ENCODE assay signal across 14 cellular contexts in genomic region chr12:111715242-111715641, GRCh38. TPM values are rescaled to one million over a fixed set of nuclear protein-coding genes. Genes with fewer than 3 reads are reported as not detected.
DNase-seq lines count a peak whose midpoint lies in the region; ATAC-seq and TF ChIP-seq lines count a peak whose summit lies in the region.
"Had no signal": no experiment of that assay in that cellular context is flagged by ENCODE, and none has a peak within 500 bp of the region (broad histone marks: within the 10 kb centered on the region; RNA-seq: fewer than 3 reads in every experiment).

No MANE protein-coding gene starts in this region.

- H3K23ac ChIP-seq in mesendoderm (ENCODE audit: low read length) = no peak overlapping the region

- H3K79me2 ChIP-seq in GM23248 (ENCODE audit: insufficient read depth) = no peaks in the 10 kb centered on the region
- H3K79me2 ChIP-seq in mesendoderm (ENCODE audit: control insufficient read depth, insufficient read depth, low read length) = no peaks in the 10 kb centered on the region

- H3K27me3 ChIP-seq in GM23248 (replicated peaks; ENCODE audit: insufficient read depth) (no peaks in the 10 kb centered on the region), endodermal cell (ENCODE audit: control insufficient read depth, insufficient read depth, low read length, poor library complexity, severe bottlenecking) (no peaks in the 10 kb centered on the region), mesendoderm (ENCODE audit: insufficient read depth, low read length, poor library complexity) (no peaks in the 10 kb centered on the region)
- H3K27me3 ChIP-seq in CD4-positive, alpha-beta T cell (ENCODE audit: control insufficient read depth, insufficient read depth, low read length) = no peaks in the 10 kb centered on the region
- H3K27me3 ChIP-seq: BLaER1 treated with 17β-estradiol and CSF1 and Interleukin-3, amounts not matched to agents 10 nM and 100 nM had no signal

- no peak overlapping the region for H3K18ac ChIP-seq in mesendoderm (ENCODE audit: low read length)

- 89 to 92% methylated on average over 3 of the region's 3 CpGs for WGBS in GM23248 (ENCODE audit: low coverage in 1 of 2, low lambda C conversion rate in 2 of 2, missing lambda C conversion rate in 2 of 2), 2 experiments
- WGBS in endodermal cell (ENCODE audit: insufficient coverage in 1 of 2, insufficient read length in 1 of 2), 2 experiments = 76 to 94% methylated on average over 3 of the region's 3 CpGs
- no CpG with 5 or more reads among the region's 3 CpGs for WGBS in mesendoderm (ENCODE audit: extremely low coverage, insufficient coverage, low lambda C conversion rate)

- no peaks in the 10 kb centered on the region for H3K9me3 Mint-ChIP-seq in endodermal cell
- no peaks in the 10 kb centered on the region for H3K9me3 Mint-ChIP-seq in progenitor cell of endocrine pancreas (ENCODE audit: low read depth)
- no peaks in the 10 kb centered on the region for H3K9me3 Mint-ChIP-seq in CD4-positive, alpha-beta T cell
- H3K9me3 Mint-ChIP-seq: IgD-negative memory B cell had no signal

- peaks cover 63% of the 10 kb centered on the region for H3K36me3 Mint-ChIP-seq in endodermal cell (ENCODE audit: low read depth)
- H3K36me3 Mint-ChIP-seq in progenitor cell of endocrine pancreas (ENCODE audit: insufficient read depth) = peaks cover 12% of the 10 kb centered on the region
- H3K36me3 Mint-ChIP-seq in CD4-positive, alpha-beta T cell (ENCODE audit: low read depth) = peaks cover 68% of the 10 kb centered on the region

- H3K4me3 ChIP-seq in GM23248 = no peak overlapping the region
- no peak overlapping the region for H3K4me3 ChIP-seq in endodermal cell (ENCODE audit: low read length)
- H3K4me3 ChIP-seq in mesendoderm (ENCODE audit: low read length) = no peak overlapping the region
- H3K4me3 ChIP-seq: BLaER1 treated with 17β-estradiol and CSF1 and Interleukin-3, amounts not matched to agents 10 nM and 100 nM had no signal

- H3K4me1 ChIP-seq in GM23248 (ENCODE audit: insufficient read depth) (no peaks in the 10 kb centered on the region), endodermal cell (ENCODE audit: control insufficient read depth, insufficient read depth, low read length) (no peaks in the 10 kb centered on the region), mesendoderm (ENCODE audit: control insufficient read depth, low read depth, low read length) (no peaks in the 10 kb centered on the region)
- H3K4me1 ChIP-seq: BLaER1 treated with 17β-estradiol and CSF1 and Interleukin-3, amounts not matched to agents 10 nM and 100 nM had no signal

- H2BK5ac ChIP-seq in mesendoderm (ENCODE audit: low read length) = no peak overlapping the region

- H3K27ac ChIP-seq in GM23248 (no peak overlapping the region), endodermal cell (ENCODE audit: low read depth, low read length) (peak overlapping the region; percentile 70), mesendoderm (ENCODE audit: low read depth, low read length) (no peak overlapping the region)
- no peak overlapping the region for H3K27ac ChIP-seq in CD4-positive, alpha-beta T cell (ENCODE audit: low read depth, low read length)
- H3K27ac ChIP-seq: BLaER1 treated with 17β-estradiol and CSF1 and Interleukin-3, amounts not matched to agents 10 nM and 100 nM had no signal

- no peaks in the 10 kb centered on the region for H3K9me2 ChIP-seq in GM23248 (ENCODE audit: insufficient read depth)

- H2AFZ ChIP-seq in GM23248 = no peak overlapping the region

- intact Hi-C loops in CD4-positive, alpha-beta T cell (cut with DNase I, micrococcal nuclease) = no loop called here

- H3F3A ChIP-seq in GM23248 (ENCODE audit: insufficient read depth) = no peaks in the 10 kb centered on the region

- DNase-seq in GM23248 (peak; percentile 2), NCI-H2081 (lab: John Stamatoyannopoulos, UW) (peak; percentile 90 to 97), endodermal cell (no peak), progenitor cell of endocrine pancreas (ENCODE audit: low spot score, unreplicated experiment) (no peak), GM19238 (ENCODE audit: insufficient read length, low spot score) (no peak), mesendoderm (no peak)
- DNase-seq in CD4-positive, alpha-beta T cell = no peak
- DNase-seq: activated naive CD4-positive, alpha-beta T cell; naive thymus-derived CD4-positive, alpha-beta T cell; NCI-H1694; stimulated activated naive CD8-positive, alpha-beta T cell treated with anti-CD3 and anti-CD28 coated beads, Interleukin-15, Interleukin-2, amounts not matched to agents 100 U/mL and 50 U/mL, for 24 hours had no signal

- H2BK120ac ChIP-seq in mesendoderm (ENCODE audit: low read depth, low read length) = no peak overlapping the region

- H3K4me3 Mint-ChIP-seq in endodermal cell (no peak overlapping the region), progenitor cell of endocrine pancreas (ENCODE audit: low read depth) (no peak overlapping the region)
- no peak overlapping the region for H3K4me3 Mint-ChIP-seq in CD4-positive, alpha-beta T cell
- H3K4me3 Mint-ChIP-seq: IgD-negative memory B cell; naive thymus-derived CD4-positive, alpha-beta T cell had no signal

- H3K27ac Mint-ChIP-seq in endodermal cell (no peak overlapping the region), progenitor cell of endocrine pancreas (peak overlapping the region; percentile 24)
- H3K27ac Mint-ChIP-seq in CD4-positive, alpha-beta T cell = no peak overlapping the region
- H3K27ac Mint-ChIP-seq: IgD-negative memory B cell had no signal

- no peak overlapping the region for H2BK15ac ChIP-seq in mesendoderm (replicated peaks; ENCODE audit: low read depth)

- no peaks in the 10 kb centered on the region for H3K79me1 ChIP-seq in mesendoderm (ENCODE audit: low read length)

- no peak overlapping the region for H4K8ac ChIP-seq in mesendoderm (ENCODE audit: low read depth, low read length)

- no peak overlapping the region for H2AK5ac ChIP-seq in mesendoderm (ENCODE audit: low read length)

- POLR2A ChIA-PET in CD4-positive, alpha-beta T cell (lab: Charles Lee) = no interaction called here

- H4K20me1 ChIP-seq in GM23248 (ENCODE audit: insufficient read depth) = no peaks in the 10 kb centered on the region

- H3K9ac ChIP-seq in GM23248 = no peak overlapping the region
- no peak overlapping the region for H3K9ac ChIP-seq in endodermal cell (ENCODE audit: extremely low read depth, low read length, poor library complexity, severe bottlenecking)
- H3K9ac ChIP-seq in mesendoderm (ENCODE audit: low read length) = no peak overlapping the region
- H3K9ac ChIP-seq: BLaER1 treated with 17β-estradiol and CSF1 and Interleukin-3, amounts not matched to agents 10 nM and 100 nM had no signal

- H3K27me3 Mint-ChIP-seq in endodermal cell (ENCODE audit: insufficient read depth) = no peaks in the 10 kb centered on the region
- H3K27me3 Mint-ChIP-seq in progenitor cell of endocrine pancreas = no peaks in the 10 kb centered on the region
- no peaks in the 10 kb centered on the region for H3K27me3 Mint-ChIP-seq in CD4-positive, alpha-beta T cell
- H3K27me3 Mint-ChIP-seq: IgD-negative memory B cell; naive thymus-derived CD4-positive, alpha-beta T cell had no signal

- H3K4me2 ChIP-seq in GM23248 (ENCODE audit: unreplicated experiment) (no peak overlapping the region), mesendoderm (ENCODE audit: low read length) (no peak overlapping the region)
- H3K4me2 ChIP-seq: BLaER1 treated with 17β-estradiol and CSF1 and Interleukin-3, amounts not matched to agents 10 nM and 100 nM had no signal

- no peak overlapping the region for H3K4ac ChIP-seq in mesendoderm (ENCODE audit: low read depth, low read length)

- TF ChIP-seq CTCF in endodermal cell (conservative IDR thresholded peaks at IDR 0.05) (no peak), progenitor cell of endocrine pancreas (IDR thresholded peaks at IDR 0.05; ENCODE audit: unreplicated experiment) (no peak)
- TF ChIP-seq CTCF in CD4-positive, alpha-beta T cell (IDR thresholded peaks at IDR 0.05) = no peak

- H3K4me1 Mint-ChIP-seq in endodermal cell = no peaks in the 10 kb centered on the region
- no peaks in the 10 kb centered on the region for H3K4me1 Mint-ChIP-seq in progenitor cell of endocrine pancreas (ENCODE audit: low read depth)
- H3K4me1 Mint-ChIP-seq in CD4-positive, alpha-beta T cell (ENCODE audit: low read depth) = no peaks in the 10 kb centered on the region
- H3K4me1 Mint-ChIP-seq: IgD-negative memory B cell; naive thymus-derived CD4-positive, alpha-beta T cell had no signal

- H3K36me3 ChIP-seq in GM23248 (ENCODE audit: low read depth) (peaks cover 9% of the 10 kb centered on the region; the same call in 1 of the 2 replicates), endodermal cell (ENCODE audit: control insufficient read depth, insufficient read depth, low read length) (peaks cover 47% of the 10 kb centered on the region), mesendoderm (ENCODE audit: control insufficient read depth, insufficient read depth, low read length) (no peaks in the 10 kb centered on the region)

- H3K9me3 ChIP-seq in GM23248 (ENCODE audit: low read depth) (no peaks in the 10 kb centered on the region), endodermal cell (ENCODE audit: control insufficient read depth, low read length) (no peaks in the 10 kb centered on the region)
- H3K9me3 ChIP-seq in CD4-positive, alpha-beta T cell (ENCODE audit: control insufficient read depth, low read length) = no peaks in the 10 kb centered on the region

- no peak for ATAC-seq in GM18505 (IDR thresholded peaks at IDR 0.05; ENCODE audit: unreplicated experiment)
- ATAC-seq in CD4-positive, alpha-beta T cell (ENCODE audit: poor library complexity) = no peak
- ATAC-seq: naive thymus-derived CD4-positive, alpha-beta T cell; stimulated activated naive CD8-positive, alpha-beta T cell treated with anti-CD3 and anti-CD28 coated beads, Interleukin-15, Interleukin-2, amounts not matched to agents 100 U/mL and 50 U/mL, for 24 hours had no signal

- no peak for TF ChIP-seq POLR2A in GM18505 (IDR thresholded peaks at IDR 0.05; ENCODE audit: borderline replicate concordance, extremely low read depth, insufficient read depth, insufficient read length)

- no peak overlapping the region for H4K5ac ChIP-seq in mesendoderm (ENCODE audit: low read length)

- no peak overlapping the region for H3K56ac ChIP-seq in mesendoderm (ENCODE audit: low read length)

- CTCF ChIA-PET in CD4-positive, alpha-beta T cell (lab: Charles Lee) = no interaction called here

- in situ Hi-C loops in GM23248 (cut with MboI) = no loop called here

RNA-seq across cellular contexts. Expression of gene ACAD10, which starts 29.4 kb away (rescaled TPM):
- total RNA-seq in GM23248 (2014; rRNA removed; shearing (Covaris generic)) = 10.0 and 12.0 TPM in 2 replicates
- polyA plus RNA-seq in GM23248 (2016; fragmentation: Nextera tagmentation; extraction: Ambion mirVana) = 7.4 and 7.6 TPM in 2 replicates
- total RNA-seq in endodermal cell (10 to 100 TPM; 43.7 to 47.0 TPM), progenitor cell of endocrine pancreas (59.4 and 62.3 TPM in 2 replicates)
- 34.4 TPM for polyA plus RNA-seq in endodermal cell (2013, experiment 1 of 2)
- 30.7 TPM for polyA plus RNA-seq in endodermal cell (2013, experiment 2 of 2)
- 10 to 100 TPM; 15.8 to 17.4 TPM for total RNA-seq in CD4-positive, alpha-beta T cell
- polyA plus RNA-seq in mesendoderm (2013, experiment 1 of 2) = 4.9 TPM
- 5.2 TPM for polyA plus RNA-seq in mesendoderm (2013, experiment 2 of 2)

RNA-seq across cellular contexts. Expression of gene BRAP, which starts 29.5 kb away (rescaled TPM):
- total RNA-seq in GM23248 (2014; rRNA removed; shearing (Covaris generic)) = 13.7 and 14.7 TPM in 2 replicates
- 17.0 and 18.7 TPM in 2 replicates for polyA plus RNA-seq in GM23248 (2016; fragmentation: Nextera tagmentation; extraction: Ambion mirVana)
- total RNA-seq in endodermal cell (10 to 100 TPM; 23.6 to 24.5 TPM), progenitor cell of endocrine pancreas (23.1 and 23.6 TPM in 2 replicates)
- 19.5 TPM for polyA plus RNA-seq in endodermal cell (2013, experiment 1 of 2)
- polyA plus RNA-seq in endodermal cell (2013, experiment 2 of 2) = 18.3 TPM
- total RNA-seq in CD4-positive, alpha-beta T cell = 10 to 100 TPM; 22.4 to 25.8 TPM
- 19.3 TPM for polyA plus RNA-seq in mesendoderm (2013, experiment 1 of 2)
- 19.3 TPM for polyA plus RNA-seq in mesendoderm (2013, experiment 2 of 2)

RNA-seq across cellular contexts. Expression of gene ALDH2, which starts 51.5 kb away (rescaled TPM):
- 21.7 and 22.3 TPM in 2 replicates for total RNA-seq in GM23248 (2014; rRNA removed; shearing (Covaris generic))
- polyA plus RNA-seq in GM23248 (2016; fragmentation: Nextera tagmentation; extraction: Ambion mirVana) = 38.5 and 41.2 TPM in 2 replicates
- total RNA-seq in endodermal cell = 10 to 100 TPM; 76.6 to 91.4 TPM
- 52.8 TPM for polyA plus RNA-seq in endodermal cell (2013, experiment 1 of 2)
- polyA plus RNA-seq in endodermal cell (2013, experiment 2 of 2) = 43.7 TPM
- total RNA-seq in progenitor cell of endocrine pancreas = 47.3 and 47.6 TPM in 2 replicates
- 1 to 10 TPM; 2.0 to 2.1 TPM for total RNA-seq in CD4-positive, alpha-beta T cell
- 9.7 TPM for polyA plus RNA-seq in mesendoderm (2013, experiment 1 of 2)
- 9.5 TPM for polyA plus RNA-seq in mesendoderm (2013, experiment 2 of 2)

Comparison
In these comparisons a context has a peak if more than half of its experiments do, and no peak if none do; other contexts are left out.
1. DNase-seq: peak in GM23248 (single experiment) and NCI-H2081 (2 of 2); none in endodermal cell (single experiment), progenitor cell of endocrine pancreas (single experiment), GM19238 (single experiment), CD4-positive, alpha-beta T cell (0 of 10) and mesendoderm (single experiment).